Comparison of ENCODE assay signal across 8 cellular contexts in genomic region chr17:40329981-40330794, GRCh38.
DNase-seq lines count a peak whose midpoint lies in the region; ATAC-seq lines count a peak whose summit lies in the region.

No MANE protein-coding gene starts in this region.

- peaks cover 16% of the 10 kb centered on the region for H3K36me3 ChIP-seq in effector memory CD4-positive, alpha-beta T cell (ENCODE audit: control insufficient read depth, insufficient read depth, low read length)

- peaks cover 84% of the 10 kb centered on the region for H3K4me1 ChIP-seq in effector memory CD4-positive, alpha-beta T cell (ENCODE audit: control insufficient read depth, insufficient read depth, low read length, poor library complexity, severe bottlenecking)

- no peaks in the 10 kb centered on the region for H3K27me3 ChIP-seq in effector memory CD4-positive, alpha-beta T cell (replicated peaks; ENCODE audit: control insufficient read depth, insufficient read depth, low read length, poor library complexity, severe bottlenecking)

- H3K4me3 ChIP-seq in effector memory CD4-positive, alpha-beta T cell (ENCODE audit: insufficient read depth, low read depth, low read length, poor library complexity, severe bottlenecking) = peak overlapping the region; percentile 32
- no peak overlapping the region for H3K4me3 ChIP-seq in skin epidermis

- no peak for ATAC-seq in HG02571 (IDR thresholded peaks at IDR 0.05; ENCODE audit: unreplicated experiment)
- ATAC-seq in GM21529 (IDR thresholded peaks at IDR 0.05; ENCODE audit: unreplicated experiment) = no peak

- peak overlapping the region; percentile 63 for H3K27ac ChIP-seq in effector memory CD4-positive, alpha-beta T cell (ENCODE audit: insufficient read depth, low read length, poor library complexity, severe bottlenecking)
- H3K27ac ChIP-seq in skin epidermis = peak overlapping the region in 20 of 21 experiments; percentile 0 to 99 (median 79)

- no peaks in the 10 kb centered on the region for H3K9me3 ChIP-seq in effector memory CD4-positive, alpha-beta T cell (ENCODE audit: control insufficient read depth, low read length)

- peak in 69 of 76 experiments; percentile 18 to 86 (median 53) for DNase-seq in HUDEP-2 (lab: John Stamatoyannopoulos, UW; ENCODE audit: unreplicated experiment in 76 of 76)
- DNase-seq in NOMO-1 treated with DMSO at 0.1 percent for 48 hours (lab: John Stamatoyannopoulos, UW; ENCODE audit: unreplicated experiment) = peak; percentile 82
- DNase-seq in effector memory CD4-positive, alpha-beta T cell = no peak
- no peak for DNase-seq in SW 1271 (lab: John Stamatoyannopoulos, UW)
- DNase-seq in stimulated activated CD4-positive, alpha-beta T cell treated with anti-CD3 and anti-CD28 coated beads, Interleukin-4, amount 100 ng/mL, for 24 hours = no peak

Comparison
In these comparisons a context has a peak if more than half of its experiments do, and no peak if none do; other contexts are left out.
1. DNase-seq: peak in HUDEP-2 (69 of 76) and NOMO-1 treated with DMSO at 0.1 percent for 48 hours (single experiment); none in effector memory CD4-positive, alpha-beta T cell (0 of 3), SW 1271 (0 of 2) and stimulated activated CD4-positive, alpha-beta T cell treated with anti-CD3 and anti-CD28 coated beads, Interleukin-4, amount 100 ng/mL, for 24 hours (single experiment).